In genomic region chr3:16174976-16175901, GRCh38 we compare ENCODE assay signal across 10 cellular contexts. TPM values are rescaled to one million over a fixed set of nuclear protein-coding genes. Genes with fewer than 3 reads are reported as not detected.
DNase-seq lines count a peak whose midpoint lies in the region; ATAC-seq and TF ChIP-seq lines count a peak whose summit lies in the region.
"Had no signal": no experiment of that assay in that cellular context is flagged by ENCODE, and none has a peak within 500 bp of the region (broad histone marks: within the 10 kb centered on the region; RNA-seq: fewer than 3 reads in every experiment).

No MANE protein-coding gene starts in this region.

- WGBS in right cardiac atrium: 74% methylated on average over 19 of the region's 19 CpGs

- peak overlapping the region; percentile 57 for H3K4me3 ChIP-seq in AG04450 (ENCODE audit: low read depth, low read length)
- peak overlapping the region; percentile 34 for H3K4me3 ChIP-seq in right cardiac atrium (ENCODE audit: low read length)
- peak overlapping the region; percentile 40 for H3K4me3 ChIP-seq in skeletal muscle cell (ENCODE audit: low read depth, low read length)

- DNase-seq in AG04450 (ENCODE audit: low read depth, low spot score) (no peak), right cardiac atrium (no peak), skeletal muscle cell (ENCODE audit: low read depth) (no peak), cerebellar nuclear complex (lab: John Stamatoyannopoulos, UW) (no peak), NCI-H2107 (lab: John Stamatoyannopoulos, UW) (no peak)
- no peak for DNase-seq in stimulated activated CD4-positive, alpha-beta T cell treated with anti-CD3 and anti-CD28 coated beads, Interleukin-2, amount 100 ng/mL, for 24 hours
- DNase-seq: OCI-M1 had no signal

- peak overlapping the region; percentile 89 for H3K27ac ChIP-seq in AG04450 (ENCODE audit: low read depth, low read length)
- peak overlapping the region; percentile 81 for H3K27ac ChIP-seq in angular gyrus (ENCODE audit: low read depth, low read length)
- no peak overlapping the region for H3K27ac ChIP-seq in right cardiac atrium (ENCODE audit: low read length)
- H3K27ac ChIP-seq: neutrophil had no signal

- POLR2A ChIA-PET in AG04450 (lab: Yijun Ruan, JAX): interaction anchor here (1.0 to 1.6 kb wide), 7 partner anchors 35 to 193 kb away, joined by 3 to 13 read pairs (median 5); no protein-coding TSS in a partner anchor

- H3K27me3 ChIP-seq in AG04450 (ENCODE audit: control insufficient read depth, insufficient read depth, low read length) (no peaks in the 10 kb centered on the region), right cardiac atrium (ENCODE audit: control insufficient read depth, insufficient read depth) (no peaks in the 10 kb centered on the region)

- peak in 1 of 2 donors; percentile 13 for ATAC-seq in right cardiac atrium
- no peak for ATAC-seq in HG02973 (IDR thresholded peaks at IDR 0.05; ENCODE audit: unreplicated experiment)

- no peaks in the 10 kb centered on the region for H3K9me3 ChIP-seq in AG04450 (ENCODE audit: control insufficient read depth, insufficient read depth, low read length)
- H3K9me3 ChIP-seq in right cardiac atrium (ENCODE audit: control insufficient read depth, low read length): no peaks in the 10 kb centered on the region
- H3K9me3 ChIP-seq: neutrophil had no signal

- intact Hi-C loops in right cardiac atrium (cut with DNase I): loop anchor here in 3 of 4 donors (5.0 kb wide), 3 partner anchors 72 to 358 kb away; no protein-coding TSS in a partner anchor

- CTCF ChIA-PET in AG04450 (lab: Charles Lee): interaction anchor here (0.9 to 8.3 kb wide), 3 partner anchors 127 to 359 kb away, joined by 3 to 119 read pairs (median 7); no protein-coding TSS in a partner anchor

- no peak for TF ChIP-seq CTCF in AG04450 (IDR thresholded peaks at IDR 0.05; ENCODE audit: low read depth, low read length)

- peaks cover 8% of the 10 kb centered on the region for H3K4me1 ChIP-seq in right cardiac atrium (ENCODE audit: control insufficient read depth, insufficient read depth, low read length)

RNA-seq across cellular contexts. Expression of gene GALNT15, which starts 0.8 kb away (rescaled TPM):
- 23.0 and 27.9 TPM in 2 replicates for polyA plus RNA-seq in AG04450 (2011; rRNA removed)
- 43.3 and 59.2 TPM in 2 replicates for polyA minus RNA-seq in AG04450 (2011; rRNA and poly(A)+ RNA removed)
- 10 to 100 TPM in 2 of 4 donors, 1 to 10 TPM in 2; 6.2 to 19.3 (median 12.3) TPM for total RNA-seq in right cardiac atrium
- 10.1 TPM for polyA plus RNA-seq in right cardiac atrium
